Comparison of ENCODE assay signal across 16 cellular contexts in genomic region chr9:28956111-28956880, GRCh38.
DNase-seq lines count a peak whose midpoint lies in the region; ATAC-seq and TF ChIP-seq lines count a peak whose summit lies in the region.
"Had no signal": no experiment of that assay in that cellular context is flagged by ENCODE, and none has a peak within 500 bp of the region (broad histone marks: within the 10 kb centered on the region; RNA-seq: fewer than 3 reads in every experiment).

No MANE protein-coding gene starts in this region.

- H3K4me1 Mint-ChIP-seq in glutamatergic neuron (ENCODE audit: low read depth, unreplicated experiment), result peaks cover 2% of the 10 kb centered on the region
- H3K4me1 Mint-ChIP-seq in activated naive CD4-positive, alpha-beta T cell treated with anti-CD3 and anti-CD28 coated beads for 36 hours (ENCODE audit: low read depth), result no peaks in the 10 kb centered on the region
- no peaks in the 10 kb centered on the region for H3K4me1 Mint-ChIP-seq in activated CD8-positive, alpha-beta T cell treated with anti-CD3 and anti-CD28 coated beads for 36 hours (ENCODE audit: low read depth)
- H3K4me1 Mint-ChIP-seq: IgD-negative memory B cell; stimulated activated naive CD8-positive, alpha-beta T cell treated with anti-CD3 and anti-CD28 coated beads, Interleukin-15, amount 100 ng/mL, for 72 hours had no signal

- H3K4me3 Mint-ChIP-seq in glutamatergic neuron (ENCODE audit: unreplicated experiment), result no peak overlapping the region
- H3K4me3 Mint-ChIP-seq in activated naive CD4-positive, alpha-beta T cell treated with anti-CD3 and anti-CD28 coated beads for 36 hours, result no peak overlapping the region
- no peak overlapping the region for H3K4me3 Mint-ChIP-seq in activated CD8-positive, alpha-beta T cell treated with anti-CD3 and anti-CD28 coated beads for 36 hours
- H3K4me3 Mint-ChIP-seq: IgD-negative memory B cell; stimulated activated naive CD8-positive, alpha-beta T cell treated with anti-CD3 and anti-CD28 coated beads, Interleukin-15, amount 100 ng/mL, for 72 hours had no signal

- no peaks in the 10 kb centered on the region for H3K36me3 Mint-ChIP-seq in glutamatergic neuron (ENCODE audit: unreplicated experiment)
- no peaks in the 10 kb centered on the region for H3K36me3 Mint-ChIP-seq in activated naive CD4-positive, alpha-beta T cell treated with anti-CD3 and anti-CD28 coated beads for 36 hours (ENCODE audit: low read depth)
- no peaks in the 10 kb centered on the region for H3K36me3 Mint-ChIP-seq in activated CD8-positive, alpha-beta T cell treated with anti-CD3 and anti-CD28 coated beads for 36 hours (ENCODE audit: low read depth)
- H3K36me3 Mint-ChIP-seq: IgD-negative memory B cell had no signal

- intact Hi-C loops in activated naive CD4-positive, alpha-beta T cell treated with anti-CD3 and anti-CD28 coated beads for 36 hours (cut with micrococcal nuclease), result no loop called here
- intact Hi-C loops in activated CD8-positive, alpha-beta T cell treated with anti-CD3 and anti-CD28 coated beads for 36 hours (cut with micrococcal nuclease), result no loop called here

- no peaks in the 10 kb centered on the region for H3K9me3 Mint-ChIP-seq in glutamatergic neuron (ENCODE audit: unreplicated experiment)
- H3K9me3 Mint-ChIP-seq in activated naive CD4-positive, alpha-beta T cell treated with anti-CD3 and anti-CD28 coated beads for 36 hours, result no peaks in the 10 kb centered on the region
- H3K9me3 Mint-ChIP-seq in activated CD8-positive, alpha-beta T cell treated with anti-CD3 and anti-CD28 coated beads for 36 hours, result peaks cover 5% of the 10 kb centered on the region
- H3K9me3 Mint-ChIP-seq: stimulated activated naive CD8-positive, alpha-beta T cell treated with anti-CD3 and anti-CD28 coated beads, Interleukin-15, amount 100 ng/mL, for 72 hours had no signal

- no peak for ATAC-seq in activated CD8-positive, alpha-beta T cell treated with anti-CD3 and anti-CD28 coated beads for 36 hours
- ATAC-seq: left lobe of liver; stimulated activated naive CD8-positive, alpha-beta T cell treated with anti-CD3 and anti-CD28 coated beads, Interleukin-15, amount 100 ng/mL, for 72 hours had no signal

- no peak for TF ChIP-seq CTCF in glutamatergic neuron (IDR thresholded peaks at IDR 0.05; ENCODE audit: partially characterized antibody, unreplicated experiment)
- TF ChIP-seq CTCF in activated CD8-positive, alpha-beta T cell treated with anti-CD3 and anti-CD28 coated beads for 36 hours (IDR thresholded peaks at IDR 0.05), result no peak

- CTCF ChIA-PET in activated naive CD4-positive, alpha-beta T cell treated with anti-CD3 and anti-CD28 coated beads for 36 hours (lab: Charles Lee), result no interaction called here
- CTCF ChIA-PET in activated CD8-positive, alpha-beta T cell treated with anti-CD3 and anti-CD28 coated beads for 36 hours (lab: Charles Lee), result no interaction called here

- DNase-seq in COR-L47 (lab: John Stamatoyannopoulos, UW) (peak; percentile 26), NCI-H1092 (lab: John Stamatoyannopoulos, UW) (peak; percentile 44), NCI-H2196 treated with DMSO at 0.1 percent for 48 hours (lab: John Stamatoyannopoulos, UW; ENCODE audit: unreplicated experiment) (peak; percentile 6), glutamatergic neuron (no peak), DMS79 (lab: John Stamatoyannopoulos, UW) (no peak)
- DNase-seq in activated naive CD4-positive, alpha-beta T cell treated with anti-CD3 and anti-CD28 coated beads for 36 hours, result no peak
- DNase-seq in activated CD8-positive, alpha-beta T cell treated with anti-CD3 and anti-CD28 coated beads for 36 hours, result no peak
- no peak for DNase-seq in stimulated activated CD8-positive, alpha-beta memory T cell treated with anti-CD3 and anti-CD28 coated beads, Interleukin-4, amount 100 ng/mL, for 48 hours
- DNase-seq: activated T-cell treated with anti-CD3 and anti-CD28 coated beads for 4 hours; MG63; SHP77; stimulated activated CD4-positive, alpha-beta T cell treated with anti-CD3 and anti-CD28 coated beads, Interleukin-2, amount 100 ng/mL, for 48 hours; stimulated activated naive CD8-positive, alpha-beta T cell treated with anti-CD3 and anti-CD28 coated beads, Interleukin-15, amount 100 ng/mL, for 72 hours; transverse colon had no signal

- POLR2A ChIA-PET in activated CD8-positive, alpha-beta T cell treated with anti-CD3 and anti-CD28 coated beads for 36 hours (lab: Charles Lee), result no interaction called here

- peak overlapping the region; percentile 35 for H3K27ac Mint-ChIP-seq in glutamatergic neuron (ENCODE audit: unreplicated experiment)
- H3K27ac Mint-ChIP-seq in activated naive CD4-positive, alpha-beta T cell treated with anti-CD3 and anti-CD28 coated beads for 36 hours, result no peak overlapping the region
- H3K27ac Mint-ChIP-seq in activated CD8-positive, alpha-beta T cell treated with anti-CD3 and anti-CD28 coated beads for 36 hours, result no peak overlapping the region
- H3K27ac Mint-ChIP-seq: IgD-negative memory B cell had no signal

- H3K27me3 Mint-ChIP-seq in glutamatergic neuron (ENCODE audit: unreplicated experiment), result peaks cover 3% of the 10 kb centered on the region
- H3K27me3 Mint-ChIP-seq in activated naive CD4-positive, alpha-beta T cell treated with anti-CD3 and anti-CD28 coated beads for 36 hours (ENCODE audit: low read depth), result no peaks in the 10 kb centered on the region
- H3K27me3 Mint-ChIP-seq in activated CD8-positive, alpha-beta T cell treated with anti-CD3 and anti-CD28 coated beads for 36 hours, result no peaks in the 10 kb centered on the region
- H3K27me3 Mint-ChIP-seq: IgD-negative memory B cell; stimulated activated naive CD8-positive, alpha-beta T cell treated with anti-CD3 and anti-CD28 coated beads, Interleukin-15, amount 100 ng/mL, for 72 hours had no signal

Comparison
In these comparisons a context has a peak if more than half of its experiments do, and no peak if none do; other contexts are left out.
1. DNase-seq: peak in COR-L47 (single experiment), NCI-H1092 (single experiment) and NCI-H2196 treated with DMSO at 0.1 percent for 48 hours (single experiment); none in glutamatergic neuron (single experiment), activated naive CD4-positive, alpha-beta T cell treated with anti-CD3 and anti-CD28 coated beads for 36 hours (single experiment), activated CD8-positive, alpha-beta T cell treated with anti-CD3 and anti-CD28 coated beads for 36 hours (single experiment), DMS79 (single experiment) and stimulated activated CD8-positive, alpha-beta memory T cell treated with anti-CD3 and anti-CD28 coated beads, Interleukin-4, amount 100 ng/mL, for 48 hours (single experiment).